ENCODE assay signal across 27 cellular contexts in the genomic region with DNA sequence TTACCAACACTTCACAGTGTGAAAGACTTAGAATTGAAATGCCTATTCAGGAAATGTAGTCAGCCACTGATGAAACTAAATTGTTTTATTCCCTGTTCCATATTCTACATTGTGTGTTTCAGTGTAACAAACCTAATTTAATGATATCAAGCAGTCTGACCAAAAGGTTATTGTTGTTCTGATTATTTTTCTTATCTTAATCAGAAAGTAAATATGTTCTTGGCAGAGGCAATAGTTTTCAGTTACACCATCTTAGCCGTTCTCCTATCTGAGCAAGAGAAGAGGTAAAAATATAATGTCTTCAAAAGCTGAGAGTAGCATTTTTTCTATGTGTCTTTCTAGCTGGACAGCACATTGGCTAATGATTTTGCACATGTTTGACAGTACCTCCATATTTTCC. TPM values are rescaled to one million over a fixed set of nuclear protein-coding genes. Genes with fewer than 3 reads are reported as not detected.
"Had no signal": no experiment of that assay in that cellular context is flagged by ENCODE, and none has a peak within 500 bp of the region (broad histone marks: within the 10 kb centered on the region; RNA-seq: fewer than 3 reads in every experiment).

No MANE protein-coding gene starts in this region.

- H3K4me3 Mint-ChIP-seq: T-cell had no signal

- H3K27ac Mint-ChIP-seq: T-cell had no signal

- H3K9me3 Mint-ChIP-seq: T-cell had no signal

- H3K27ac ChIP-seq: HL-60, RWPE1 had no signal

- DNase-seq: KBM-7, MM.1S, NCI-H1092 treated with DMSO at 0.1 percent for 48 hours, NCI-H1417, NCI-H1436 treated with DMSO at 0.1 percent for 48 hours, NCI-H1694, NCI-H187 treated with DMSO at 0.1 percent for 48 hours, NCI-H2029 treated with DMSO at 0.1 percent for 48 hours, NCI-H2171 treated with DMSO at 0.1 percent for 48 hours, NCI-H226, NCI-H446, NCI-H510A, NCI-H524 treated with DMSO at 0.1 percent for 48 hours, NCI-H69, NCI-H774, PC-3, SHP77, SK-N-SH, SW 1271, T-cell had no signal

- H3K9me3 ChIP-seq: SK-N-SH had no signal

- ATAC-seq: Panc1, PC-3, T-cell had no signal

- H3K27me3 Mint-ChIP-seq: T-cell had no signal

- H3K4me1 Mint-ChIP-seq: T-cell had no signal

- H3K9ac ChIP-seq: SK-N-SH had no signal

RNA-seq across cellular contexts. Expression of a gene that starts 44.9 kb away (rescaled TPM):
- total RNA-seq: LHCN-M2, M059J, OCI-LY7, PC-3, SK-MEL-5 had no signal
- polyA plus RNA-seq: SK-N-SH had no signal
